ENCODE assay signal across 1 cellular context in the genomic region with DNA sequence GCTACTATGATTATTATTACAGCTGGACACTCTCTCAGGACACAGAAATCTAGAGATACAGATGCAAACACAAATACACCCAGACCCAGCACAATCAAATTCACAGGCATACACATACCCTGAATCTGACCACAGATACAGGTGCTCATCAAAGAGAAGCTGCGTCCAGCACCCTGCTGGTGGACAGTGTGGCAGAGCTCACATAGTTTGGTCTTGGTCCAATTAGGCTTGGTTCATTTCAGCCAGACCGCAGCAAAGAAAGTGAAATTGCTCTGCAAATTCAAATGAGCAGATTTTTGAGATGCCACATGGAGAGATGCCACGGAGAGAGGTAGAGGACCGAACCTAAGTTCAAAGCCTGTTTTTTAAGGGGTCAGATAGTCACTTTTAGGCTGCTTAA.
TF ChIP-seq lines count a peak whose summit lies in the region.

No MANE protein-coding gene starts in this region.

TF ChIP-seq in HepG2, 621 proteins besides CTCF, POLR2A, EP300 and RAD21:
- TF ChIP-seq ZNF282 (IDR thresholded peaks at IDR 0.05; ENCODE audit: partially characterized antibody) (no peak), ATF5 (CRISPR knock-in tag; IDR thresholded peaks at IDR 0.05; ENCODE audit: low read depth) (no peak), ZFP36L2 (CRISPR knock-in tag; IDR thresholded peaks at IDR 0.05) (no peak), ZNF331 (CRISPR knock-in tag; IDR thresholded peaks at IDR 0.05) (no peak), ONECUT2 (CRISPR knock-in tag; IDR thresholded peaks at IDR 0.05) (no peak), MTA1 (CRISPR knock-in tag; IDR thresholded peaks at IDR 0.05; ENCODE audit: borderline replicate concordance) (no peak), EHMT2 (IDR thresholded peaks at IDR 0.05; ENCODE audit: borderline replicate concordance, low read depth, low read length) (no peak), ZNF180 (CRISPR knock-in tag; IDR thresholded peaks at IDR 0.05; ENCODE audit: borderline replicate concordance, low read depth) (no peak), CBX2 (IDR thresholded peaks at IDR 0.05; ENCODE audit: low read depth, low read length) (no peak), CBX2 (CRISPR knock-in tag; IDR thresholded peaks at IDR 0.05; ENCODE audit: low read depth) (no peak), ZNF775 (CRISPR knock-in tag; IDR thresholded peaks at IDR 0.05; ENCODE audit: borderline replicate concordance) (no peak), NCOA1 (CRISPR knock-in tag; IDR thresholded peaks at IDR 0.05) (no peak), ZNF75D (CRISPR knock-in tag; IDR thresholded peaks at IDR 0.05; ENCODE audit: borderline replicate concordance) (no peak), MAZ (IDR thresholded peaks at IDR 0.05; ENCODE audit: borderline replicate concordance, low read depth, low read length) (no peak), MAZ (CRISPR knock-in tag; IDR thresholded peaks at IDR 0.05; ENCODE audit: low read depth) (no peak), SMARCE1 (IDR thresholded peaks at IDR 0.05; ENCODE audit: borderline replicate concordance) (no peak), SYNCRIP (IDR thresholded peaks at IDR 0.05; ENCODE audit: insufficient read depth, low read depth, low read length) (no peak), ZNF333 (CRISPR knock-in tag; IDR thresholded peaks at IDR 0.05; ENCODE audit: borderline replicate concordance) (no peak)
